6 cellular contexts compared by ENCODE assay signal in the genomic region with DNA sequence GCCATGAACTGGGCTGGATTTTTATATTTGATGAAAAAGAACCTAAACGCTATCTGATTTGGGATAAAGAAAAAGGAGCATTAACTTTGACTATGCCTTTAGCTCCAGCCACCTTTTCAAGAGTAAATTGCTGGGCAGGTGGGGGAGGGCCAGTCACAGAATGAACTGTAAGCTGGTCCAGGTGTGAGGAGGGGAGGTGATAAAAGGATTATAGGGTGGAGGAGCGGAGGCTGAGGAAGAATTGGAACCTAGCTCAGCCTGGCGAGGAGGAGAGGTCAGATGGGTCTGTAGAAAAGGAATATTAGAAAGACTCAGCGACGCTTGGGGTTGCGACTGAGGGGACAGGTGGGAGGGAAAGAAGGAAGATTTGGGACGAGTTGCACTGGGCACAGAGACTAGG. TPM values are rescaled to one million over a fixed set of nuclear protein-coding genes. Genes with fewer than 3 reads are reported as not detected.
"Had no signal": no experiment of that assay in that cellular context is flagged by ENCODE, and none has a peak within 500 bp of the region (broad histone marks: within the 10 kb centered on the region; RNA-seq: fewer than 3 reads in every experiment).

No MANE protein-coding gene starts in this region.

RNA-seq across cellular contexts. Expression of gene LITAFD, which starts 45.4 kb away (rescaled TPM):
- total RNA-seq: HepG2, HT-29, HT1080, IMR-90, K562 had no signal
- polyA plus RNA-seq: HepG2, IgD-negative memory B cell, IMR-90, K562 had no signal
